In genomic region chr9:2856400-2856799, GRCh38 we compare ENCODE assay signal across 36 cellular contexts.
"Had no signal": no experiment of that assay in that cellular context is flagged by ENCODE, and none has a peak within 500 bp of the region (broad histone marks: within the 10 kb centered on the region; RNA-seq: fewer than 3 reads in every experiment).

No MANE protein-coding gene starts in this region.

- H3K4me3 ChIP-seq: adrenal gland, body of pancreas, breast epithelium had no signal

- H3K36me3 ChIP-seq: adrenal gland, brain microvascular endothelial cell, breast epithelium had no signal

- H3K27ac Mint-ChIP-seq: activated B cell treated with CpG ODN at 0.5 μM for 24 hours; activated CD4-positive, alpha-beta memory T cell treated with anti-CD3 and anti-CD28 coated beads for 36 hours; activated CD4-positive, alpha-beta T cell treated with anti-CD3 and anti-CD28 coated beads, Interleukin-2, amount 10 ng/mL, durations not matched to agents 24 days and 14 days; activated CD8-positive, alpha-beta T cell treated with anti-CD3 and anti-CD28 coated beads for 36 hours; activated naive CD4-positive, alpha-beta T cell treated with anti-CD3 and anti-CD28 coated beads for 36 hours; activated naive CD8-positive, alpha-beta T cell treated with anti-CD3 and anti-CD28 coated beads for 36 hours; activated T-cell treated with anti-CD3 and anti-CD28 coated beads, Interleukin-2, amount 50 U/mL, for 72 hours; activated T-helper 1 cell treated with anti-CD3 and anti-CD28 coated beads, Interleukin-12 subunit alpha, Interleukin-12 subunit beta, Interleukin-2, Interleukin-4 antibody, amounts not matched to agents 30 ng/mL and 10 ng/mL and 1 ng/mL, durations not matched to agents 14 hours and 24 hours and 36 hours; activated T-helper 17 cell treated with anti-CD3 and anti-CD28 coated beads, Interleukin-2, amount 50 U/mL, for 72 hours; T-helper 1 cell treated with Interleukin-12 subunit alpha and Interleukin-12 subunit beta and Interleukin-4 antibody, amounts not matched to agents 30 μg/mL and 1 μg/mL, for 36 hours; T-helper 2 cell treated with Interferon-gamma antibody and Interleukin-4, amounts not matched to agents 5 μg/mL and 100 μg/mL, for 36 hours had no signal

- H3K27ac ChIP-seq: adrenal gland, body of pancreas, brain microvascular endothelial cell, breast epithelium, VCaP had no signal

- H3K9me3 Mint-ChIP-seq: activated B cell treated with CpG ODN at 0.5 μM for 24 hours; activated CD4-positive, alpha-beta memory T cell treated with anti-CD3 and anti-CD28 coated beads for 36 hours; activated CD4-positive, alpha-beta T cell treated with anti-CD3 and anti-CD28 coated beads, Interleukin-2, amount 10 ng/mL, durations not matched to agents 24 days and 14 days; activated CD8-positive, alpha-beta T cell treated with anti-CD3 and anti-CD28 coated beads for 36 hours; activated naive CD4-positive, alpha-beta T cell treated with anti-CD3 and anti-CD28 coated beads for 36 hours; activated naive CD8-positive, alpha-beta T cell treated with anti-CD3 and anti-CD28 coated beads for 36 hours; activated T-cell treated with anti-CD3 and anti-CD28 coated beads, Interleukin-2, amount 50 U/mL, for 4 hours; activated T-cell treated with anti-CD3 and anti-CD28 coated beads, Interleukin-2, amount 50 U/mL, for 72 hours; activated T-helper 1 cell treated with anti-CD3 and anti-CD28 coated beads, Interleukin-12 subunit alpha, Interleukin-12 subunit beta, Interleukin-2, Interleukin-4 antibody, amounts not matched to agents 30 ng/mL and 10 ng/mL and 1 ng/mL, durations not matched to agents 14 hours and 24 hours and 36 hours; activated T-helper 17 cell treated with anti-CD3 and anti-CD28 coated beads, Interleukin-2, amount 50 U/mL, for 72 hours; T-helper 1 cell treated with Interleukin-12 subunit alpha and Interleukin-12 subunit beta and Interleukin-4 antibody, amounts not matched to agents 30 μg/mL and 1 μg/mL, for 36 hours; T-helper 2 cell treated with Interferon-gamma antibody and Interleukin-4, amounts not matched to agents 5 μg/mL and 100 μg/mL, for 36 hours had no signal

- H3K4me1 ChIP-seq: adrenal gland, body of pancreas, breast epithelium had no signal

- H3K36me3 Mint-ChIP-seq: activated CD4-positive, alpha-beta memory T cell treated with anti-CD3 and anti-CD28 coated beads for 36 hours; activated naive CD8-positive, alpha-beta T cell treated with anti-CD3 and anti-CD28 coated beads for 36 hours had no signal

- H3K4me3 Mint-ChIP-seq: activated B cell treated with CpG ODN at 0.5 μM for 24 hours; activated CD4-positive, alpha-beta memory T cell treated with anti-CD3 and anti-CD28 coated beads for 36 hours; activated CD4-positive, alpha-beta T cell treated with anti-CD3 and anti-CD28 coated beads, Interleukin-2, amount 10 ng/mL, durations not matched to agents 24 days and 14 days; activated CD8-positive, alpha-beta T cell treated with anti-CD3 and anti-CD28 coated beads for 36 hours; activated naive CD4-positive, alpha-beta T cell treated with anti-CD3 and anti-CD28 coated beads for 36 hours; activated naive CD8-positive, alpha-beta T cell treated with anti-CD3 and anti-CD28 coated beads for 36 hours; activated T-cell treated with anti-CD3 and anti-CD28 coated beads, Interleukin-2, amount 50 U/mL, for 4 hours; activated T-cell treated with anti-CD3 and anti-CD28 coated beads, Interleukin-2, amount 50 U/mL, for 72 hours; activated T-helper 1 cell treated with anti-CD3 and anti-CD28 coated beads, Interleukin-12 subunit alpha, Interleukin-12 subunit beta, Interleukin-2, Interleukin-4 antibody, amounts not matched to agents 30 ng/mL and 10 ng/mL and 1 ng/mL, durations not matched to agents 14 hours and 24 hours and 36 hours; activated T-helper 17 cell treated with anti-CD3 and anti-CD28 coated beads, Interleukin-2, amount 50 U/mL, for 72 hours; T-helper 1 cell treated with Interleukin-12 subunit alpha and Interleukin-12 subunit beta and Interleukin-4 antibody, amounts not matched to agents 30 μg/mL and 1 μg/mL, for 36 hours; T-helper 2 cell treated with Interferon-gamma antibody and Interleukin-4, amounts not matched to agents 5 μg/mL and 100 μg/mL, for 36 hours had no signal

- FAIRE-seq: astrocyte, TTC549 had no signal

- DNase-seq: activated B cell treated with CpG ODN at 0.5 μM for 24 hours; activated CD4-positive, alpha-beta memory T cell treated with anti-CD3 and anti-CD28 coated beads for 36 hours; activated CD4-positive, alpha-beta T cell treated with anti-CD3 and anti-CD28 coated beads for 4 hours; activated CD4-positive, alpha-beta T cell treated with anti-CD3 and anti-CD28 coated beads, Interleukin-2, amount 10 ng/mL, durations not matched to agents 24 days and 14 days; activated CD4-positive, alpha-beta T cell treated with anti-CD3 and anti-CD28 coated beads, Interleukin-2, amount 50 U/mL, for 1 hour; activated CD4-positive, alpha-beta T cell treated with anti-CD3 and anti-CD28 coated beads, Interleukin-2, amount 50 U/mL, for 4 hours; activated CD4-positive, CD25-positive, alpha-beta regulatory T cell treated with anti-CD3 and anti-CD28 coated beads, Interleukin-2, amount 50 U/mL, for 72 hours; activated CD8-positive, alpha-beta memory T cell treated with anti-CD3 and anti-CD28 coated beads, Interleukin-2, amount 50 U/mL, for 4 hours; activated CD8-positive, alpha-beta T cell treated with anti-CD3 and anti-CD28 coated beads for 36 hours; activated effector memory CD4-positive, alpha-beta T cell treated with anti-CD3 and anti-CD28 coated beads, Interleukin-2, amount 50 U/mL, for 16 hours; activated gamma-delta T cell treated with Interleukin-2 at 50 U/mL for 16 hours; activated naive CD4-positive, alpha-beta T cell; activated naive CD4-positive, alpha-beta T cell treated with anti-CD3 and anti-CD28 coated beads for 36 hours; activated naive CD4-positive, alpha-beta T cell treated with anti-CD3 and anti-CD28 coated beads, Interleukin-2, amount 50 U/mL, for 16 hours; activated naive CD8-positive, alpha-beta T cell treated with anti-CD3 and anti-CD28 coated beads for 36 hours; activated T-cell treated with anti-CD3 and anti-CD28 coated beads for 4 hours; activated T-cell treated with anti-CD3 and anti-CD28 coated beads, Interleukin-2, amount 50 U/mL, for 1 hour; activated T-cell treated with anti-CD3 and anti-CD28 coated beads, Interleukin-2, amount 50 U/mL, for 4 hours; activated T-cell treated with anti-CD3 and anti-CD28 coated beads, Interleukin-2, amount 50 U/mL, for 72 hours; adrenal gland; amniotic stem cell; aorta; body of pancreas; brain microvascular endothelial cell; central memory CD4-positive, alpha-beta T cell; T-helper 1 cell; T-helper 2 cell; T-helper 9 cell had no signal

- H3K4me1 Mint-ChIP-seq: activated T-helper 17 cell treated with anti-CD3 and anti-CD28 coated beads, Interleukin-2, amount 50 U/mL, for 72 hours had no signal

- H3K9me3 ChIP-seq: adrenal gland, body of pancreas, breast epithelium had no signal

- H3K27me3 ChIP-seq: adrenal gland, body of pancreas, brain microvascular endothelial cell, breast epithelium had no signal

- ATAC-seq: activated CD8-positive, alpha-beta T cell treated with anti-CD3 and anti-CD28 coated beads for 36 hours; activated T-cell treated with anti-CD3 and anti-CD28 coated beads, Interleukin-2, amount 50 U/mL, for 4 hours; activated T-cell treated with anti-CD3 and anti-CD28 coated beads, Interleukin-2, amount 50 U/mL, for 72 hours; activated T-helper 17 cell treated with anti-CD3 and anti-CD28 coated beads, Interleukin-2, amount 50 U/mL, for 72 hours; body of pancreas had no signal
